ENCODE assay signal across 12 cellular contexts in the genomic region with DNA sequence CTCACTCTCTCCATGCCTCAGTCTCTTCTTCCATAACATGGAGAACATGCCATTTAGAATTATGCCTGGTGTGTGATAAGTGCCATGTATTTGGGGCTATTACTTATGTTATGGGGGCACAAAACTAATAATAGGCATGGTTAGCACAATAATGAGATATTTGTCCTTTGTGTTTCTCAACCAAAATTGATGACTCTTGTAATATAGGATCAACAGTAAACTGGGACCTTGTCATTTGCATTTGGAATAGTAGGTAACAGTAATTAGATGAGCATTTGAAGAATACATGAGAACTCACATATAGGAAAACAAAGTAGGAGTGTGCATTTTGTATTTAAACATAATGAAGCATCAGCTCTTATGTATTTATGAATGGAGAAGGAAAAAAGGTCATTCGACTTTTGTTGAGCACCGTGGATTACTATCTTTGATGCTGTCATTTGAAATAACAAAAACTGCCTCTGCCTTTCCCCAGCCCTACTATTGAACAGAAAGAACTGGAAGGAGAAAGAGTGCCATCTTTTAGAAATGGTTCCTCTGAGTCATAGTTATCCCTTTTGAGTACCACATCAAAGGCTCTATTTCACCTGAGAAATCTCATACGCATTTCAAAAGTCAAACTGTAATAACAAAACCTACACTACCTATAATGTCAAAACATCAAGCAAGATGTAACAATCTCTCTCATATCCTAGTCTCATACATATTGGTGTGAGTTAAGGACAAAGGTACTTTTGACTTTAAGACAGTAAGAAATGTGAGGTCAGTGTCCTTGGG.
DNase-seq lines count a peak whose midpoint lies in the region; ATAC-seq and TF ChIP-seq lines count a peak whose summit lies in the region.
"Had no signal": no experiment of that assay in that cellular context is flagged by ENCODE, and none has a peak within 500 bp of the region (broad histone marks: within the 10 kb centered on the region; RNA-seq: fewer than 3 reads in every experiment).

No MANE protein-coding gene starts in this region.

- WGBS in right cardiac atrium, result 85% methylated on average over 3 of the region's 3 CpGs
- WGBS in suprapubic skin, result 86% methylated on average over 3 of the region's 3 CpGs

- H3K27me3 ChIP-seq in right cardiac atrium (ENCODE audit: control insufficient read depth, insufficient read depth) (no peaks in the 10 kb centered on the region), suprapubic skin (no peaks in the 10 kb centered on the region)
- H3K27me3 ChIP-seq: pancreas had no signal

- no peaks in the 10 kb centered on the region for H3K9me3 ChIP-seq in right cardiac atrium (ENCODE audit: control insufficient read depth, low read length)
- no peaks in the 10 kb centered on the region for H3K9me3 ChIP-seq in suprapubic skin
- H3K9me3 ChIP-seq: pancreas had no signal

- H3K4me1 ChIP-seq in right cardiac atrium (ENCODE audit: control insufficient read depth, insufficient read depth, low read length) (peaks cover 9% of the 10 kb centered on the region), suprapubic skin (no peaks in the 10 kb centered on the region)
- H3K4me1 ChIP-seq: pancreas had no signal

- no peak for TF ChIP-seq EP300 in suprapubic skin (IDR thresholded peaks at IDR 0.05)

- TF ChIP-seq POLR2A in suprapubic skin (IDR thresholded peaks at IDR 0.05), result no peak

- TF ChIP-seq CTCF in suprapubic skin (IDR thresholded peaks at IDR 0.05), result no peak

- no peak overlapping the region for H3K27ac ChIP-seq in right cardiac atrium (ENCODE audit: low read length)
- H3K27ac ChIP-seq in suprapubic skin, result no peak overlapping the region
- H3K27ac ChIP-seq: pancreas had no signal

- H3K36me3 ChIP-seq in suprapubic skin, result no peaks in the 10 kb centered on the region
- H3K36me3 ChIP-seq: pancreas had no signal

- ATAC-seq in GM21529 (IDR thresholded peaks at IDR 0.05; ENCODE audit: unreplicated experiment) (peak; percentile 81), HG03439 (IDR thresholded peaks at IDR 0.05; ENCODE audit: unreplicated experiment) (peak; percentile 91), right cardiac atrium (no peak)
- ATAC-seq: pancreas, WTC11 had no signal

- intact Hi-C loops in right cardiac atrium (cut with DNase I), result no loop called here

- H3K4me3 ChIP-seq in right cardiac atrium (ENCODE audit: low read length) (no peak overlapping the region), suprapubic skin (no peak overlapping the region)
- H3K4me3 ChIP-seq: pancreas had no signal

- DNase-seq in stimulated activated CD4-positive, alpha-beta T cell treated with anti-CD3 and anti-CD28 coated beads, Interleukin-4, amount 100 ng/mL, for 24 hours, result peak; percentile 10
- no peak for DNase-seq in stimulated activated CD4-positive, alpha-beta T cell treated with anti-CD3 and anti-CD28 coated beads, Interleukin-12 subunit alpha, Interleukin-12 subunit beta, amount 100 ng/mL, for 4 hours
- DNase-seq in NCI-H1092 treated with DMSO at 0.1 percent for 48 hours (lab: John Stamatoyannopoulos, UW) (no peak), 8988T (no peak), right cardiac atrium (no peak), suprapubic skin (ENCODE audit: low spot score in 2 of 2) (no peak)
- DNase-seq: activated gamma-delta T cell treated with Interleukin-2 at 50 U/mL for 16 hours, NCI-H2029, pancreas had no signal

Comparison
In these comparisons a context has a peak if more than half of its experiments do, and no peak if none do; other contexts are left out.
1. ATAC-seq: peak in GM21529 (single experiment) and HG03439 (single experiment); none in right cardiac atrium (0 of 2).